ENCODE assay signal across 12 cellular contexts in genomic region chr19:11227201-11227886, GRCh38. TPM values are rescaled to one million over a fixed set of nuclear protein-coding genes. Genes with fewer than 3 reads are reported as not detected.
A peak's percentile ranks its signal among the peaks of the same experiment; 100 is the strongest.
DNase-seq lines count a peak whose midpoint lies in the region; ATAC-seq, FAIRE-seq and TF ChIP-seq lines count a peak whose summit lies in the region.
"Had no signal": no experiment of that assay in that cellular context is flagged by ENCODE, and none has a peak within 500 bp of the region (broad histone marks: within the 10 kb centered on the region; RNA-seq: fewer than 3 reads in every experiment).

No MANE protein-coding gene starts in this region.

- H3K27me3 ChIP-seq in Caco-2 (replicated peaks; ENCODE audit: control insufficient read depth, insufficient read depth, low read length) = no peaks in the 10 kb centered on the region
- H3K27me3 ChIP-seq in RWPE2 (ENCODE audit: insufficient read depth, poor library complexity, severe bottlenecking) = no peaks in the 10 kb centered on the region
- H3K27me3 ChIP-seq: Peyer's patch had no signal

- peaks cover 34% of the 10 kb centered on the region for H3K36me3 Mint-ChIP-seq in Caco-2 (ENCODE audit: insufficient read depth, unreplicated experiment)

- H3K9me3 ChIP-seq in Caco-2 (no peaks in the 10 kb centered on the region), RWPE2 (ENCODE audit: severe bottlenecking) (no peaks in the 10 kb centered on the region)
- H3K9me3 ChIP-seq: Peyer's patch had no signal

- H3K27ac ChIP-seq in RWPE2 (ENCODE audit: poor library complexity, severe bottlenecking) = no peak overlapping the region
- H3K27ac ChIP-seq: Peyer's patch had no signal

- no TSS peak for BruUV-seq in Caco-2 (replicated peaks; lab: Mats Ljungman, UMichigan)

- no peak overlapping the region for H3K4me3 Mint-ChIP-seq in Caco-2 (ENCODE audit: unreplicated experiment)
- H3K4me3 Mint-ChIP-seq: activated CD4-positive, alpha-beta T cell treated with anti-CD3 and anti-CD28 coated beads, Interleukin-2, amount 10 ng/mL, durations not matched to agents 7 days and 5 days had no signal

- ATAC-seq in RWPE2 (ENCODE audit: low read depth) (peak; percentile 68), GM19023 (IDR thresholded peaks at IDR 0.05; ENCODE audit: unreplicated experiment) (no peak), HG02852 (IDR thresholded peaks at IDR 0.05; ENCODE audit: unreplicated experiment) (no peak)

- peak; percentile 47 to 71 for DNase-seq in Caco-2
- DNase-seq in GM19239 (ENCODE audit: insufficient read length, low spot score) = no peak
- DNase-seq in RWPE2 (ENCODE audit: low spot score) = no peak
- DNase-seq in iPS DF 4.7 (ENCODE audit: extremely low read depth, low spot score) = peak; percentile 78
- DNase-seq in lower leg skin (ENCODE audit: low spot score in 2 of 2) = no peak
- no peak for DNase-seq in SHP77 treated with DMSO at 0.1 percent for 48 hours (lab: John Stamatoyannopoulos, UW)
- DNase-seq: activated CD4-positive, alpha-beta T cell treated with anti-CD3 and anti-CD28 coated beads, Interleukin-2, amount 10 ng/mL, durations not matched to agents 7 days and 5 days; Peyer's patch had no signal

- H3K36me3 ChIP-seq in Caco-2 (ENCODE audit: control insufficient read depth, insufficient read depth, low read length) (peaks cover 2% of the 10 kb centered on the region; the same call in 1 of the 2 replicates), RWPE2 (ENCODE audit: low read depth) (peaks cover 30% of the 10 kb centered on the region)

- CTCF ChIA-PET in Caco-2 (lab: Charles Lee) = interaction anchor here (0.7 kb wide), 1 partner anchor 8 kb away, joined by 5 read pairs; no protein-coding TSS in a partner anchor

- H3K4me3 ChIP-seq in Caco-2 (ENCODE audit: low read depth, low read length) = no peak overlapping the region
- H3K4me3 ChIP-seq in RWPE2 (ENCODE audit: severe bottlenecking) = no peak overlapping the region
- no peak overlapping the region for H3K4me3 ChIP-seq in lower leg skin (ENCODE audit: low read depth, poor library complexity, severe bottlenecking)
- H3K4me3 ChIP-seq: Peyer's patch had no signal

- H3K27me3 Mint-ChIP-seq in Caco-2 (ENCODE audit: insufficient read depth, unreplicated experiment) = no peaks in the 10 kb centered on the region
- H3K27me3 Mint-ChIP-seq: activated CD4-positive, alpha-beta T cell treated with anti-CD3 and anti-CD28 coated beads, Interleukin-2, amount 10 ng/mL, durations not matched to agents 7 days and 5 days had no signal

- TF ChIP-seq POLR2A in lower leg skin (IDR thresholded peaks at IDR 0.05) = no peak

- peaks cover 5% of the 10 kb centered on the region for H3K9me3 Mint-ChIP-seq in Caco-2 (ENCODE audit: unreplicated experiment)
- H3K9me3 Mint-ChIP-seq: activated CD4-positive, alpha-beta T cell treated with anti-CD3 and anti-CD28 coated beads, Interleukin-2, amount 10 ng/mL, durations not matched to agents 7 days and 5 days had no signal

- TF ChIP-seq CTCF in Caco-2 (IDR thresholded peaks at IDR 0.05; ENCODE audit: insufficient read depth in 1 of 2, low read depth in 1 of 2, low read length in 1 of 2, severe bottlenecking in 1 of 2, unreplicated experiment in 1 of 2) (no peak), RWPE2 (IDR thresholded peaks at IDR 0.05; ENCODE audit: poor library complexity, severe bottlenecking) (no peak), lower leg skin (IDR thresholded peaks at IDR 0.05) (no peak)

- POLR2A ChIA-PET in Caco-2 (lab: Charles Lee) = interaction anchor here (0.5 kb wide), 1 partner anchor 96 kb away, joined by 3 read pairs; no protein-coding TSS in a partner anchor

- FAIRE-seq in GM19239 (lab: Jason Lieb, UNC) = peak; percentile 33
- FAIRE-seq: G401.6 had no signal

- no peak overlapping the region for H3K27ac Mint-ChIP-seq in Caco-2 (ENCODE audit: unreplicated experiment)
- H3K27ac Mint-ChIP-seq: activated CD4-positive, alpha-beta T cell treated with anti-CD3 and anti-CD28 coated beads, Interleukin-2, amount 10 ng/mL, durations not matched to agents 7 days and 5 days had no signal

- intact Hi-C loops in Caco-2 (cut with micrococcal nuclease; ENCODE audit: unreplicated experiment) = no loop called here
- intact Hi-C loops in lower leg skin (cut with DNase I; ENCODE audit: low total_unique reads) = no loop called here

- no peaks in the 10 kb centered on the region for H3K4me1 Mint-ChIP-seq in Caco-2 (ENCODE audit: low read depth, unreplicated experiment)
- H3K4me1 Mint-ChIP-seq: activated CD4-positive, alpha-beta T cell treated with anti-CD3 and anti-CD28 coated beads, Interleukin-2, amount 10 ng/mL, durations not matched to agents 7 days and 5 days had no signal

- H3K4me1 ChIP-seq in Caco-2 (no peaks in the 10 kb centered on the region), RWPE2 (ENCODE audit: insufficient read depth, poor library complexity, severe bottlenecking) (no peaks in the 10 kb centered on the region)
- H3K4me1 ChIP-seq: Peyer's patch had no signal

- WGBS in lower leg skin, 2 donors = 89 to 90% methylated on average over 14 of the region's 14 CpGs

RNA-seq across cellular contexts. Expression of gene ANGPTL8, which starts 12.1 kb away (rescaled TPM):
- total RNA-seq in Caco-2 (2022) = not detected in 2 replicates
- not detected for total RNA-seq in lower leg skin
- total RNA-seq: activated CD4-positive, alpha-beta T cell treated with anti-CD3 and anti-CD28 coated beads, Interleukin-2, amount 10 ng/mL, durations not matched to agents 7 days and 5 days; LHCN-M2; Peyer's patch had no signal

RNA-seq across cellular contexts. Expression of gene KANK2, which starts 30.0 kb away (rescaled TPM):
- total RNA-seq in Caco-2 (2022) (17.6 and 21.2 TPM in 2 replicates), lower leg skin (100 to 1,000 TPM in 1 of 4 donors, 10 to 100 TPM in 3; 28.7 to 117 (median 77.7) TPM)

RNA-seq across cellular contexts. Expression of gene DOCK6, which starts 35.0 kb away (rescaled TPM):
- total RNA-seq in Caco-2 (2022) (84.1 and 94.3 TPM in 2 replicates), lower leg skin (100 to 1,000 TPM in 1 of 4 donors, 10 to 100 TPM in 3; 63.4 to 102 (median 65.6) TPM)
- total RNA-seq: activated CD4-positive, alpha-beta T cell treated with anti-CD3 and anti-CD28 coated beads, Interleukin-2, amount 10 ng/mL, durations not matched to agents 7 days and 5 days had no signal

Comparison
In these comparisons a context has a peak if more than half of its experiments do, and no peak if none do; other contexts are left out.
1. DNase-seq: peak in Caco-2 (2 of 2) and iPS DF 4.7 (single experiment); none in GM19239 (single experiment), RWPE2 (single experiment), lower leg skin (0 of 2) and SHP77 treated with DMSO at 0.1 percent for 48 hours (single experiment).